Comparison of ENCODE assay signal across 1 cellular context in genomic region chr17:42301022-42301421, GRCh38.
TF ChIP-seq lines count a peak whose summit lies in the region.

No MANE protein-coding gene starts in this region.

TF ChIP-seq in K562, 482 proteins besides CTCF, POLR2A, EP300 and RAD21:
- TF ChIP-seq ZNF282 (CRISPR knock-in tag; IDR thresholded peaks at IDR 0.05), result no peak
- no peak for TF ChIP-seq ZNF324 (CRISPR knock-in tag; IDR thresholded peaks at IDR 0.05)
- no peak for TF ChIP-seq RFX5 (IDR thresholded peaks at IDR 0.05; ENCODE audit: low read depth, low read length)
- TF ChIP-seq ZNF134 (CRISPR knock-in tag; conservative IDR thresholded peaks at IDR 0.05), result no peak
- peak; percentile 58 for TF ChIP-seq POLR2G (IDR thresholded peaks at IDR 0.05; ENCODE audit: low read depth, low read length)
- TF ChIP-seq RBFOX2 (IDR thresholded peaks at IDR 0.05; ENCODE audit: low read depth, low read length), result peak; percentile 66
- TF ChIP-seq TCF7 (IDR thresholded peaks at IDR 0.05; ENCODE audit: borderline replicate concordance), result no peak
- TF ChIP-seq MAFF (IDR thresholded peaks at IDR 0.05; ENCODE audit: low read length), result no peak
- TF ChIP-seq SRSF7 (optimal IDR thresholded peaks at IDR 0.05; ENCODE audit: low read depth, low read length), result no peak
- TF ChIP-seq RBM22 (IDR thresholded peaks at IDR 0.05; ENCODE audit: low read depth, low read length, poor library complexity, severe bottlenecking), result peak; percentile 76
